In the genomic region with DNA sequence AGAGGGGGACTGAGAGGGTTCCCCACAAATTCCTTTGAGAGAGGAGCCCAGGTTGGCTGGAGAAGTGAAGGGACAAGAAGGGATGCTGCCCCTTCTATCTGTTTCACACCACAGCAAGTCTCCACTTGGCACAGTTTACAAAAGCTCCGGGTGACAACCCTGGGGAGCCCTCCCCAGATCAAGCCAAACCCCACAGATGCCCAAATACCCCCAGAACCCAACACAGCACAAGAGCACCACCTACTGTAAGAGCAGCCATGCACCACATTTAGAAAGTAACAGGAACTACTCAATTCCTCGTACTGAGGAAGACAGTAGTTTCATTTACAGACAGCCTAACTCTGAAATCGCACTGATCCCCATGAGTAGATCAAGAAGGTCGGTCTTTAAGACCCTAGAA, we compare ENCODE assay signal across 10 cellular contexts.
DNase-seq lines count a peak whose midpoint lies in the region; ATAC-seq and TF ChIP-seq lines count a peak whose summit lies in the region.
"Had no signal": no experiment of that assay in that cellular context is flagged by ENCODE, and none has a peak within 500 bp of the region (broad histone marks: within the 10 kb centered on the region; RNA-seq: fewer than 3 reads in every experiment).

No MANE protein-coding gene starts in this region.

- no peak overlapping the region for H3K4me3 ChIP-seq in AG09309 (ENCODE audit: control insufficient read depth, low read depth, low read length)

- ATAC-seq in GM21576 (IDR thresholded peaks at IDR 0.05; ENCODE audit: unreplicated experiment) (peak; percentile 72), SK-N-SH treated with all-trans-retinoic acid at 6 μM for 48 hours (peak; percentile 17; the same call in 1 of the 3 replicates), GM19324 (IDR thresholded peaks at IDR 0.05; ENCODE audit: low FRiP score, unreplicated experiment) (no peak)

- peak; percentile 26 for TF ChIP-seq CTCF in AG09309 (IDR thresholded peaks at IDR 0.05; ENCODE audit: control insufficient read depth, insufficient read depth, low read depth, low read length, missing control alignments)

- DNase-seq in AG09309 (ENCODE audit: low read depth) = no peak
- peak; percentile 12 for DNase-seq in effector CD4-positive, alpha-beta T cell
- no peak for DNase-seq in A172 (ENCODE audit: low spot score)
- no peak for DNase-seq in NCI-H1048 (lab: John Stamatoyannopoulos, UW)
- no peak for DNase-seq in NCI-H1694 treated with DMSO at 0.1 percent for 48 hours (lab: John Stamatoyannopoulos, UW)
- DNase-seq: activated B cell treated with CpG ODN at 0.5 μM for 24 hours, midbrain had no signal

TF ChIP-seq in SK-N-SH treated with all-trans-retinoic acid at 6 μM for 48 hours, 23 proteins besides CTCF, POLR2A, EP300 and RAD21:
- TF ChIP-seq, protein P1, sequence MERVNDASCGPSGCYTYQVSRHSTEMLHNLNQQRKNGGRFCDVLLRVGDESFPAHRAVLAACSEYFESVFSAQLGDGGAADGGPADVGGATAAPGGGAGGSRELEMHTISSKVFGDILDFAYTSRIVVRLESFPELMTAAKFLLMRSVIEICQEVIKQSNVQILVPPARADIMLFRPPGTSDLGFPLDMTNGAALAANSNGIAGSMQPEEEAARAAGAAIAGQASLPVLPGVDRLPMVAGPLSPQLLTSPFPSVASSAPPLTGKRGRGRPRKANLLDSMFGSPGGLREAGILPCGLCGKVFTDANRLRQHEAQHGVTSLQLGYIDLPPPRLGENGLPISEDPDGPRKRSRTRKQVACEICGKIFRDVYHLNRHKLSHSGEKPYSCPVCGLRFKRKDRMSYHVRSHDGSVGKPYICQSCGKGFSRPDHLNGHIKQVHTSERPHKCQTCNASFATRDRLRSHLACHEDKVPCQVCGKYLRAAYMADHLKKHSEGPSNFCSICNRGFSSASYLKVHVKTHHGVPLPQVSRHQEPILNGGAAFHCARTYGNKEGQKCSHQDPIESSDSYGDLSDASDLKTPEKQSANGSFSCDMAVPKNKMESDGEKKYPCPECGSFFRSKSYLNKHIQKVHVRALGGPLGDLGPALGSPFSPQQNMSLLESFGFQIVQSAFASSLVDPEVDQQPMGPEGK (CRISPR knock-in tag; IDR thresholded peaks at IDR 0.05; ENCODE audit: borderline replicate concordance) = no peak
- TF ChIP-seq, protein P2, sequence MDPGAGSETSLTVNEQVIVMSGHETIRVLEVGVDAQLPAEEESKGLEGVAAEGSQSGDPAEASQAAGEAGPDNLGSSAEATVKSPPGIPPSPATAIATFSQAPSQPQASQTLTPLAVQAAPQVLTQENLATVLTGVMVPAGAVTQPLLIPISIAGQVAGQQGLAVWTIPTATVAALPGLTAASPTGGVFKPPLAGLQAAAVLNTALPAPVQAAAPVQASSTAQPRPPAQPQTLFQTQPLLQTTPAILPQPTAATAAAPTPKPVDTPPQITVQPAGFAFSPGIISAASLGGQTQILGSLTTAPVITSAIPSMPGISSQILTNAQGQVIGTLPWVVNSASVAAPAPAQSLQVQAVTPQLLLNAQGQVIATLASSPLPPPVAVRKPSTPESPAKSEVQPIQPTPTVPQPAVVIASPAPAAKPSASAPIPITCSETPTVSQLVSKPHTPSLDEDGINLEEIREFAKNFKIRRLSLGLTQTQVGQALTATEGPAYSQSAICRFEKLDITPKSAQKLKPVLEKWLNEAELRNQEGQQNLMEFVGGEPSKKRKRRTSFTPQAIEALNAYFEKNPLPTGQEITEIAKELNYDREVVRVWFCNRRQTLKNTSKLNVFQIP (CRISPR knock-in tag; IDR thresholded peaks at IDR 0.05; ENCODE audit: borderline replicate concordance, low read depth) = no peak
- TF ChIP-seq CSDC2 (CRISPR knock-in tag; IDR thresholded peaks at IDR 0.05) (no peak), ZC3H10 (CRISPR knock-in tag; IDR thresholded peaks at IDR 0.05) (no peak), ZFP3 (CRISPR knock-in tag; IDR thresholded peaks at IDR 0.05) (no peak), ARNTL (CRISPR knock-in tag; IDR thresholded peaks at IDR 0.05; ENCODE audit: borderline replicate concordance, low read depth) (no peak)
